ENCODE assay signal across 6 cellular contexts in genomic region chr11:65557280-65558001, GRCh38. TPM values are rescaled to one million over a fixed set of nuclear protein-coding genes. Genes with fewer than 3 reads are reported as not detected.
DNase-seq lines count a peak whose midpoint lies in the region; ATAC-seq lines count a peak whose summit lies in the region.

No MANE protein-coding gene starts in this region.

- no peaks in the 10 kb centered on the region; the same call in 1 of the 2 replicates for H3K27me3 ChIP-seq in iPS DF 6.9 (ENCODE audit: control insufficient read depth, insufficient read depth, low read length)

- in situ Hi-C loops in KBM-7 (cut with MboI; ENCODE audit: low pct_unique_long_range_greater_than_20kb, low sequenced_read_pairs), result no loop called here

- peak; percentile 33 for DNase-seq in activated naive CD4-positive, alpha-beta T cell treated with Interleukin-2 at 50 U/mL for 16 hours
- DNase-seq in activated naive CD4-positive, alpha-beta T cell (lab: John Stamatoyannopoulos, UW), result no peak
- no peak for DNase-seq in iPS DF 6.9 (ENCODE audit: low read depth, low spot score)
- DNase-seq in left colon, result no peak
- no peak for DNase-seq in KBM-7

- H3K27ac ChIP-seq in iPS DF 6.9 (ENCODE audit: low read length) (no peak overlapping the region), urinary bladder (ENCODE audit: low read depth) (peak overlapping the region; percentile 97)

- H3K4me3 ChIP-seq in iPS DF 6.9 (ENCODE audit: low read length), result peak overlapping the region; percentile 50; the same call in 1 of the 2 replicates
- peak overlapping the region; percentile 71 for H3K4me3 ChIP-seq in urinary bladder (ENCODE audit: low read depth, low read length)

- intact Hi-C loops in left colon (cut with DNase I, micrococcal nuclease), result no loop called here

- no peaks in the 10 kb centered on the region for H3K36me3 ChIP-seq in iPS DF 6.9 (ENCODE audit: control insufficient read depth, insufficient read depth, low read length)
- no peaks in the 10 kb centered on the region for H3K36me3 ChIP-seq in urinary bladder (ENCODE audit: insufficient read depth)

- H3K9me3 ChIP-seq in iPS DF 6.9 (ENCODE audit: control insufficient read depth, insufficient read depth, low read length), result no peaks in the 10 kb centered on the region

- no peak for ATAC-seq in left colon

- no CpG with 5 or more reads among the region's 47 CpGs for WGBS in iPS DF 6.9 (ENCODE audit: insufficient coverage, insufficient read length)
- 3% methylated on average over 41 of the region's 47 CpGs for WGBS in urinary bladder

- H3K4me1 ChIP-seq in iPS DF 6.9 (ENCODE audit: control insufficient read depth, insufficient read depth, low read length) (peaks cover 16% of the 10 kb centered on the region), urinary bladder (ENCODE audit: insufficient read depth) (peaks cover 2% of the 10 kb centered on the region)

RNA-seq across cellular contexts. Expression of gene LTBP3, which starts 0.7 kb away (rescaled TPM):
- total RNA-seq in urinary bladder, result 58.5 TPM
- 145 TPM for polyA plus RNA-seq in urinary bladder
- total RNA-seq in left colon, result 10 to 100 TPM; 24.9 to 42.9 TPM

RNA-seq across cellular contexts. Expression of gene ZNRD2, which starts 12.8 kb away (rescaled TPM):
- 14.6 TPM for total RNA-seq in urinary bladder
- polyA plus RNA-seq in urinary bladder, result 94.9 TPM
- total RNA-seq in left colon, result 10 to 100 TPM; 15.4 to 18.5 TPM

RNA-seq across cellular contexts. Expression of gene FAM89B, which starts 14.9 kb away (rescaled TPM):
- total RNA-seq in urinary bladder, result 10.9 TPM
- 82.7 TPM for polyA plus RNA-seq in urinary bladder
- total RNA-seq in left colon, result 10 to 100 TPM; 24.4 to 33.8 TPM

RNA-seq across cellular contexts. Expression of gene EHBP1L1, which starts 18.4 kb away (rescaled TPM):
- total RNA-seq in urinary bladder (45.9 TPM), left colon (10 to 100 TPM; 78.7 to 89.7 TPM)
- polyA plus RNA-seq in urinary bladder, result 178 TPM

RNA-seq across cellular contexts. Expression of gene SCYL1, which starts 32.6 kb away (rescaled TPM):
- total RNA-seq in urinary bladder (43.4 TPM), left colon (10 to 100 TPM; 58.4 to 70.8 TPM)
- polyA plus RNA-seq in urinary bladder, result 82.0 TPM
